1 cellular context compared by ENCODE assay signal in the genomic region with DNA sequence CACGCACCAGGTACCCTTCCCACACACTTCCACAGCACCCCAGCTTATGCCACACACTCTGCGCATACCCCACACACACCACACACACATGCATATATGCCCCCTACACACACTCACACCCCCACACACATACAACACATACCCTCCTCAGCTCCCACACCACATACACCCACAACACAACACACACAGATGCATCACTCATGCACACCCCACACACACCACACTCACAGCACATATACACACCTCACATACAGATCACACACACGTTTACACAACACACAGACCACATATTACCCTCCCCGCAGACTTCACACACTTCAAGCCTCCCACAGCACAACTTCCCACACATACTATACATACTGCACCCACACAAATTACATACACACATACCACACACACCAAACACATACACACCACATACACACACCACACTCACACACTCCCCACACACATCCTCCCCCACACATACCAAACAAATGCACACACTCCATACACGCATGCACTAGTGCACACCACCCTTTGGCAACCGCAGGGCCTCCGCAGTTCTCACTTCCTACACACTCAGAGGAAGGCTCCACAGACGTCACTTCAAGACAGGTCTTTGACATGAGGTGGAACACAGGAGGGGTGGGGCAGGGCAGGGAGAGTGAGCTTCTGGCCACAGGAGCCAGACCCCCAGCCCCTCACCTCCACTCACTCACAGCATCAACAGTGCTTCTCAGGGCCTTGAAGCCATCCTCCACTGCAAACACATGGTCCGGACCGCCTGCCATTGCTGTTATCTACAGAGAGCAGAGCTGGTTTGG.
TF ChIP-seq lines count a peak whose summit lies in the region.

No MANE protein-coding gene starts in this region.

TF ChIP-seq in GM12878, 131 proteins besides CTCF, POLR2A, EP300 and RAD21 (continued from another document and continues in another):
- no peak for TF ChIP-seq TCF12 (IDR thresholded peaks at IDR 0.05; ENCODE audit: low read depth, low read length)
- TF ChIP-seq SMAD1 (IDR thresholded peaks at IDR 0.05; ENCODE audit: low read depth, partially characterized antibody), result no peak
- TF ChIP-seq SP1 (IDR thresholded peaks at IDR 0.05; ENCODE audit: low read depth, low read length), result no peak
- no peak for TF ChIP-seq TBL1XR1 (IDR thresholded peaks at IDR 0.05; ENCODE audit: low read depth, low read length)
- TF ChIP-seq NFXL1 (IDR thresholded peaks at IDR 0.05; ENCODE audit: borderline replicate concordance), result no peak
- no peak for TF ChIP-seq CBX3 (IDR thresholded peaks at IDR 0.05; ENCODE audit: borderline replicate concordance, low read depth)
- TF ChIP-seq RAD51 (IDR thresholded peaks at IDR 0.05), result no peak
- TF ChIP-seq MYB (IDR thresholded peaks at IDR 0.05; ENCODE audit: borderline replicate concordance, low read depth, low read length), result no peak
- no peak for TF ChIP-seq ZBTB11 (CRISPR knock-in tag; IDR thresholded peaks at IDR 0.05)
- no peak for TF ChIP-seq HCFC1 (IDR thresholded peaks at IDR 0.05; ENCODE audit: low read length)
- 0 out of 2 replicates have a peak, but pooled peaks have one; percentile 12 for TF ChIP-seq DPF2 (IDR thresholded peaks at IDR 0.05)
- TF ChIP-seq LARP7 (IDR thresholded peaks at IDR 0.05), result no peak
- peak; percentile 74 for TF ChIP-seq MLLT1 (IDR thresholded peaks at IDR 0.05)
- TF ChIP-seq KDM1A (IDR thresholded peaks at IDR 0.05; ENCODE audit: borderline replicate concordance), result no peak
- TF ChIP-seq, protein P1, sequence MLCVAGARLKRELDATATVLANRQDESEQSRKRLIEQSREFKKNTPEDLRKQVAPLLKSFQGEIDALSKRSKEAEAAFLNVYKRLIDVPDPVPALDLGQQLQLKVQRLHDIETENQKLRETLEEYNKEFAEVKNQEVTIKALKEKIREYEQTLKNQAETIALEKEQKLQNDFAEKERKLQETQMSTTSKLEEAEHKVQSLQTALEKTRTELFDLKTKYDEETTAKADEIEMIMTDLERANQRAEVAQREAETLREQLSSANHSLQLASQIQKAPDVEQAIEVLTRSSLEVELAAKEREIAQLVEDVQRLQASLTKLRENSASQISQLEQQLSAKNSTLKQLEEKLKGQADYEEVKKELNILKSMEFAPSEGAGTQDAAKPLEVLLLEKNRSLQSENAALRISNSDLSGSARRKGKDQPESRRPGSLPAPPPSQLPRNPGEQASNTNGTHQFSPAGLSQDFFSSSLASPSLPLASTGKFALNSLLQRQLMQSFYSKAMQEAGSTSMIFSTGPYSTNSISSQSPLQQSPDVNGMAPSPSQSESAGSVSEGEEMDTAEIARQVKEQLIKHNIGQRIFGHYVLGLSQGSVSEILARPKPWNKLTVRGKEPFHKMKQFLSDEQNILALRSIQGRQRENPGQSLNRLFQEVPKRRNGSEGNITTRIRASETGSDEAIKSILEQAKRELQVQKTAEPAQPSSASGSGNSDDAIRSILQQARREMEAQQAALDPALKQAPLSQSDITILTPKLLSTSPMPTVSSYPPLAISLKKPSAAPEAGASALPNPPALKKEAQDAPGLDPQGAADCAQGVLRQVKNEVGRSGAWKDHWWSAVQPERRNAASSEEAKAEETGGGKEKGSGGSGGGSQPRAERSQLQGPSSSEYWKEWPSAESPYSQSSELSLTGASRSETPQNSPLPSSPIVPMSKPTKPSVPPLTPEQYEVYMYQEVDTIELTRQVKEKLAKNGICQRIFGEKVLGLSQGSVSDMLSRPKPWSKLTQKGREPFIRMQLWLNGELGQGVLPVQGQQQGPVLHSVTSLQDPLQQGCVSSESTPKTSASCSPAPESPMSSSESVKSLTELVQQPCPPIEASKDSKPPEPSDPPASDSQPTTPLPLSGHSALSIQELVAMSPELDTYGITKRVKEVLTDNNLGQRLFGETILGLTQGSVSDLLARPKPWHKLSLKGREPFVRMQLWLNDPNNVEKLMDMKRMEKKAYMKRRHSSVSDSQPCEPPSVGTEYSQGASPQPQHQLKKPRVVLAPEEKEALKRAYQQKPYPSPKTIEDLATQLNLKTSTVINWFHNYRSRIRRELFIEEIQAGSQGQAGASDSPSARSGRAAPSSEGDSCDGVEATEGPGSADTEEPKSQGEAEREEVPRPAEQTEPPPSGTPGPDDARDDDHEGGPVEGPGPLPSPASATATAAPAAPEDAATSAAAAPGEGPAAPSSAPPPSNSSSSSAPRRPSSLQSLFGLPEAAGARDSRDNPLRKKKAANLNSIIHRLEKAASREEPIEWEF (IDR thresholded peaks at IDR 0.05; ENCODE audit: insufficient replicate concordance, low read depth, low read length), result no peak
- TF ChIP-seq ZSCAN29 (IDR thresholded peaks at IDR 0.05), result no peak
- TF ChIP-seq TAF1 (IDR thresholded peaks at IDR 0.05; ENCODE audit: borderline replicate concordance, low read depth, low read length), result no peak
- TF ChIP-seq MTA3 (IDR thresholded peaks at IDR 0.05; ENCODE audit: borderline replicate concordance, low read length), result no peak; the same call in 1 of the 2 replicates
- no peak for TF ChIP-seq SMARCA5 (IDR thresholded peaks at IDR 0.05)
- TF ChIP-seq, protein P2, sequence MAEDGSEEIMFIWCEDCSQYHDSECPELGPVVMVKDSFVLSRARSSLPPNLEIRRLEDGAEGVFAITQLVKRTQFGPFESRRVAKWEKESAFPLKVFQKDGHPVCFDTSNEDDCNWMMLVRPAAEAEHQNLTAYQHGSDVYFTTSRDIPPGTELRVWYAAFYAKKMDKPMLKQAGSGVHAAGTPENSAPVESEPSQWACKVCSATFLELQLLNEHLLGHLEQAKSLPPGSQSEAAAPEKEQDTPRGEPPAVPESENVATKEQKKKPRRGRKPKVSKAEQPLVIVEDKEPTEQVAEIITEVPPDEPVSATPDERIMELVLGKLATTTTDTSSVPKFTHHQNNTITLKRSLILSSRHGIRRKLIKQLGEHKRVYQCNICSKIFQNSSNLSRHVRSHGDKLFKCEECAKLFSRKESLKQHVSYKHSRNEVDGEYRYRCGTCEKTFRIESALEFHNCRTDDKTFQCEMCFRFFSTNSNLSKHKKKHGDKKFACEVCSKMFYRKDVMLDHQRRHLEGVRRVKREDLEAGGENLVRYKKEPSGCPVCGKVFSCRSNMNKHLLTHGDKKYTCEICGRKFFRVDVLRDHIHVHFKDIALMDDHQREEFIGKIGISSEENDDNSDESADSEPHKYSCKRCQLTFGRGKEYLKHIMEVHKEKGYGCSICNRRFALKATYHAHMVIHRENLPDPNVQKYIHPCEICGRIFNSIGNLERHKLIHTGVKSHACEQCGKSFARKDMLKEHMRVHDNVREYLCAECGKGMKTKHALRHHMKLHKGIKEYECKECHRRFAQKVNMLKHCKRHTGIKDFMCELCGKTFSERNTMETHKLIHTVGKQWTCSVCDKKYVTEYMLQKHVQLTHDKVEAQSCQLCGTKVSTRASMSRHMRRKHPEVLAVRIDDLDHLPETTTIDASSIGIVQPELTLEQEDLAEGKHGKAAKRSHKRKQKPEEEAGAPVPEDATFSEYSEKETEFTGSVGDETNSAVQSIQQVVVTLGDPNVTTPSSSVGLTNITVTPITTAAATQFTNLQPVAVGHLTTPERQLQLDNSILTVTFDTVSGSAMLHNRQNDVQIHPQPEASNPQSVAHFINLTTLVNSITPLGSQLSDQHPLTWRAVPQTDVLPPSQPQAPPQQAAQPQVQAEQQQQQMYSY (CRISPR knock-in tag; IDR thresholded peaks at IDR 0.05), result no peak
- TF ChIP-seq MXI1 (IDR thresholded peaks at IDR 0.05; ENCODE audit: low read depth, low read length), result no peak
- no peak for TF ChIP-seq CEBPZ (IDR thresholded peaks at IDR 0.05; ENCODE audit: low read depth, low read length)
- TF ChIP-seq IKZF2 (IDR thresholded peaks at IDR 0.05), result peak; percentile 32 to 40; a peak in 2 of 4 replicates
- TF ChIP-seq SMC3 (IDR thresholded peaks at IDR 0.05; ENCODE audit: borderline replicate concordance, low read length), result no peak
- TF ChIP-seq, protein P3, sequence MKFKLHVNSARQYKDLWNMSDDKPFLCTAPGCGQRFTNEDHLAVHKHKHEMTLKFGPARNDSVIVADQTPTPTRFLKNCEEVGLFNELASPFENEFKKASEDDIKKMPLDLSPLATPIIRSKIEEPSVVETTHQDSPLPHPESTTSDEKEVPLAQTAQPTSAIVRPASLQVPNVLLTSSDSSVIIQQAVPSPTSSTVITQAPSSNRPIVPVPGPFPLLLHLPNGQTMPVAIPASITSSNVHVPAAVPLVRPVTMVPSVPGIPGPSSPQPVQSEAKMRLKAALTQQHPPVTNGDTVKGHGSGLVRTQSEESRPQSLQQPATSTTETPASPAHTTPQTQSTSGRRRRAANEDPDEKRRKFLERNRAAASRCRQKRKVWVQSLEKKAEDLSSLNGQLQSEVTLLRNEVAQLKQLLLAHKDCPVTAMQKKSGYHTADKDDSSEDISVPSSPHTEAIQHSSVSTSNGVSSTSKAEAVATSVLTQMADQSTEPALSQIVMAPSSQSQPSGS (IDR thresholded peaks at IDR 0.05; ENCODE audit: low read length), result 0 out of 2 replicates have a peak, but pooled peaks have one; percentile 33
- no peak for TF ChIP-seq ASH2L (IDR thresholded peaks at IDR 0.05; ENCODE audit: borderline replicate concordance, low read depth)
- TF ChIP-seq PAX5 (IDR thresholded peaks at IDR 0.05; ENCODE audit: borderline replicate concordance, low read depth, low read length), result peak; percentile 44; the same call in 1 of the 2 replicates
- TF ChIP-seq PML (IDR thresholded peaks at IDR 0.05; ENCODE audit: low read length), result no peak
- no peak for TF ChIP-seq IKZF1 (conservative IDR thresholded peaks at IDR 0.05)
- TF ChIP-seq SUZ12 (IDR thresholded peaks at IDR 0.05; ENCODE audit: unreplicated experiment), result no peak
- no peak for TF ChIP-seq SMAD5 (IDR thresholded peaks at IDR 0.05; ENCODE audit: low read depth)
- TF ChIP-seq, protein P4, sequence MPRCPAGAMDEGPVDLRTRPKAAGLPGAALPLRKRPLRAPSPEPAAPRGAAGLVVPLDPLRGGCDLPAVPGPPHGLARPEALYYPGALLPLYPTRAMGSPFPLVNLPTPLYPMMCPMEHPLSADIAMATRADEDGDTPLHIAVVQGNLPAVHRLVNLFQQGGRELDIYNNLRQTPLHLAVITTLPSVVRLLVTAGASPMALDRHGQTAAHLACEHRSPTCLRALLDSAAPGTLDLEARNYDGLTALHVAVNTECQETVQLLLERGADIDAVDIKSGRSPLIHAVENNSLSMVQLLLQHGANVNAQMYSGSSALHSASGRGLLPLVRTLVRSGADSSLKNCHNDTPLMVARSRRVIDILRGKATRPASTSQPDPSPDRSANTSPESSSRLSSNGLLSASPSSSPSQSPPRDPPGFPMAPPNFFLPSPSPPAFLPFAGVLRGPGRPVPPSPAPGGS (IDR thresholded peaks at IDR 0.05; ENCODE audit: borderline replicate concordance, insufficient read depth, low read depth, low read length, poor library complexity, severe bottlenecking), result no peak
